Comparison of ENCODE assay signal across 16 cellular contexts in genomic region chr17:75536401-75536800, GRCh38. TPM values are rescaled to one million over a fixed set of nuclear protein-coding genes. Genes with fewer than 3 reads are reported as not detected.
DNase-seq lines count a peak whose midpoint lies in the region; ATAC-seq and TF ChIP-seq lines count a peak whose summit lies in the region.
"Had no signal": no experiment of that assay in that cellular context is flagged by ENCODE, and none has a peak within 500 bp of the region (broad histone marks: within the 10 kb centered on the region; RNA-seq: fewer than 3 reads in every experiment).

No MANE protein-coding gene starts in this region.

- no peak overlapping the region for H3K4me3 ChIP-seq in BLaER1
- H3K4me3 ChIP-seq in BLaER1 treated with 17β-estradiol and CSF1 and Interleukin-3, amounts not matched to agents 10 nM and 100 nM, result no peak overlapping the region
- H3K4me3 ChIP-seq in neural progenitor cell, result no peak overlapping the region
- H3K4me3 ChIP-seq: PC-9 had no signal

- H3K4me3 Mint-ChIP-seq in activated T-helper 17 cell treated with anti-CD3 and anti-CD28 coated beads, Interleukin-2, amount 50 U/mL, for 72 hours, result no peak overlapping the region
- H3K4me3 Mint-ChIP-seq in neural progenitor cell, result no peak overlapping the region

- peaks cover 39% of the 10 kb centered on the region for H3K36me3 ChIP-seq in BLaER1
- peaks cover 0 to 22% (median 4%) of the 10 kb centered on the region in 11 experiments; a peak in 9 of 22 replicates for H3K36me3 ChIP-seq in BLaER1 treated with 17β-estradiol and CSF1 and Interleukin-3, amounts not matched to agents 10 nM and 100 nM
- H3K36me3 ChIP-seq in neural progenitor cell, result no peaks in the 10 kb centered on the region
- H3K36me3 ChIP-seq: BE2C had no signal

- H3K27ac ChIP-seq in BLaER1 (no peak overlapping the region), neural progenitor cell (no peak overlapping the region)
- H3K27ac ChIP-seq in BLaER1 treated with 17β-estradiol and CSF1 and Interleukin-3, amounts not matched to agents 10 nM and 100 nM, result peak overlapping the region in 3 of 11 experiments; percentile 42 to 67 (median 63); a peak in 2 of 22 replicates
- H3K27ac ChIP-seq: HL-60, PC-9 had no signal

- CTCF ChIA-PET in GM10248 (lab: Yijun Ruan, JAX), result interaction anchor here (1.7 kb wide), 1 partner anchor 65 kb away, joined by 3 read pairs; no protein-coding TSS in a partner anchor

- H3K4me1 ChIP-seq in BLaER1 (peaks cover 32% of the 10 kb centered on the region), neural progenitor cell (peaks cover 23% of the 10 kb centered on the region)
- peaks cover 26 to 44% (median 34%) of the 10 kb centered on the region in 10 experiments for H3K4me1 ChIP-seq in BLaER1 treated with 17β-estradiol and CSF1 and Interleukin-3, amounts not matched to agents 10 nM and 100 nM

- POLR2A ChIA-PET in GM10248 (lab: Yijun Ruan, JAX), result no interaction called here

- H3K36me3 Mint-ChIP-seq in activated T-helper 17 cell treated with anti-CD3 and anti-CD28 coated beads, Interleukin-2, amount 50 U/mL, for 72 hours (ENCODE audit: low read depth), result no peaks in the 10 kb centered on the region
- H3K36me3 Mint-ChIP-seq in neural progenitor cell, result no peaks in the 10 kb centered on the region

- H4K20me1 ChIP-seq in BLaER1, result peaks cover 36% of the 10 kb centered on the region
- H4K20me1 ChIP-seq in BLaER1 treated with 17β-estradiol and CSF1 and Interleukin-3, amounts not matched to agents 10 nM and 100 nM, result peaks cover 0 to 25% (median 4%) of the 10 kb centered on the region in 11 experiments; a peak in 8 of 22 replicates
- H4K20me1 ChIP-seq in neural progenitor cell (ENCODE audit: low read depth), result peaks cover 26% of the 10 kb centered on the region

- H3K9ac ChIP-seq in BLaER1, result no peak overlapping the region
- H3K9ac ChIP-seq in BLaER1 treated with 17β-estradiol and CSF1 and Interleukin-3, amounts not matched to agents 10 nM and 100 nM, result peak overlapping the region in 2 of 11 experiments; percentile 16 to 55; a peak in 1 of 22 replicates
- no peak overlapping the region for H3K9ac ChIP-seq in neural progenitor cell

- H3K27me3 ChIP-seq in BLaER1 (no peaks in the 10 kb centered on the region), neural progenitor cell (no peaks in the 10 kb centered on the region)
- no peaks in the 10 kb centered on the region for H3K27me3 ChIP-seq in BLaER1 treated with 17β-estradiol and CSF1 and Interleukin-3, amounts not matched to agents 10 nM and 100 nM
- H3K27me3 ChIP-seq: BE2C had no signal

- H3K9me3 ChIP-seq in BLaER1 (no peaks in the 10 kb centered on the region), neural progenitor cell (ENCODE audit: low read depth) (no peaks in the 10 kb centered on the region)
- no peaks in the 10 kb centered on the region for H3K9me3 ChIP-seq in BLaER1 treated with 17β-estradiol and CSF1 and Interleukin-3, amounts not matched to agents 10 nM and 100 nM (replicated peaks in 1 of 11)
- H3K9me3 ChIP-seq: BE2C had no signal

- H3K27ac Mint-ChIP-seq in activated T-helper 17 cell treated with anti-CD3 and anti-CD28 coated beads, Interleukin-2, amount 50 U/mL, for 72 hours, result peak overlapping the region; percentile 36
- peak overlapping the region; percentile 83 for H3K27ac Mint-ChIP-seq in neural progenitor cell

- peaks cover 9% of the 10 kb centered on the region for H3K4me1 Mint-ChIP-seq in activated T-helper 17 cell treated with anti-CD3 and anti-CD28 coated beads, Interleukin-2, amount 50 U/mL, for 72 hours
- H3K4me1 Mint-ChIP-seq in neural progenitor cell, result peaks cover 22% of the 10 kb centered on the region

- H3K4me2 ChIP-seq in BLaER1, result peak overlapping the region; percentile 68; the same call in 1 of the 2 replicates
- peak overlapping the region in 6 of 11 experiments; percentile 69 to 87 (median 82); a peak in 7 of 22 replicates for H3K4me2 ChIP-seq in BLaER1 treated with 17β-estradiol and CSF1 and Interleukin-3, amounts not matched to agents 10 nM and 100 nM
- no peak overlapping the region for H3K4me2 ChIP-seq in neural progenitor cell
- H3K4me2 ChIP-seq: PC-9 had no signal

- TF ChIP-seq CTCF in neural progenitor cell (IDR thresholded peaks at IDR 0.05) (no peak), GM10248 (IDR thresholded peaks at IDR 0.05; ENCODE audit: control extremely low read depth, extremely low read depth, low read depth, missing control alignments) (no peak)

- H3K9me3 Mint-ChIP-seq in activated T-helper 17 cell treated with anti-CD3 and anti-CD28 coated beads, Interleukin-2, amount 50 U/mL, for 72 hours, result no peaks in the 10 kb centered on the region
- H3K9me3 Mint-ChIP-seq in neural progenitor cell, result no peaks in the 10 kb centered on the region

- no peaks in the 10 kb centered on the region for H3K27me3 Mint-ChIP-seq in activated T-helper 17 cell treated with anti-CD3 and anti-CD28 coated beads, Interleukin-2, amount 50 U/mL, for 72 hours
- H3K27me3 Mint-ChIP-seq in neural progenitor cell (ENCODE audit: insufficient read depth, low read depth), result peaks cover 6% of the 10 kb centered on the region

- H3F3A ChIP-seq in neural progenitor cell (ENCODE audit: low read depth), result no peaks in the 10 kb centered on the region

- DNase-seq in neural progenitor cell (ENCODE audit: low spot score) (no peak), DMS114 treated with DMSO at 0.1 percent for 48 hours (lab: John Stamatoyannopoulos, UW; ENCODE audit: unreplicated experiment) (no peak), GM10248 (ENCODE audit: extremely low spot score) (no peak)
- DNase-seq: BE2C, COR-L47, KBM-7, NCI-H146, NCI-H2107, NCI-H226, NCI-H69, PC-9 had no signal

- no peak overlapping the region for H2AFZ ChIP-seq in neural progenitor cell (replicated peaks)
- H2AFZ ChIP-seq: PC-9 had no signal

- H3K79me2 ChIP-seq in neural progenitor cell (ENCODE audit: low read depth), result peaks cover 22% of the 10 kb centered on the region

- no peak for ATAC-seq in activated T-helper 17 cell treated with anti-CD3 and anti-CD28 coated beads, Interleukin-2, amount 50 U/mL, for 72 hours (replicated peaks)
- ATAC-seq in HG03457 (IDR thresholded peaks at IDR 0.05; ENCODE audit: unreplicated experiment), result no peak

RNA-seq across cellular contexts. Expression of gene LLGL2, which starts 10.9 kb away (rescaled TPM):
- total RNA-seq in activated T-helper 17 cell treated with anti-CD3 and anti-CD28 coated beads, Interleukin-2, amount 50 U/mL, for 72 hours, result 10 to 100 TPM; 16.7 to 24.1 TPM
- total RNA-seq in neural progenitor cell (ENCODE audit: low replicate concordance), result 16.6 and 60.2 TPM in 2 replicates

RNA-seq across cellular contexts. Expression of gene TSEN54, which starts 20.1 kb away (rescaled TPM):
- 10 to 100 TPM; 25.3 to 46.4 TPM for total RNA-seq in activated T-helper 17 cell treated with anti-CD3 and anti-CD28 coated beads, Interleukin-2, amount 50 U/mL, for 72 hours
- 20.5 and 47.8 TPM in 2 replicates for total RNA-seq in neural progenitor cell (ENCODE audit: low replicate concordance)

RNA-seq across cellular contexts. Expression of gene CASKIN2, which starts 21.1 kb away (rescaled TPM):
- total RNA-seq in activated T-helper 17 cell treated with anti-CD3 and anti-CD28 coated beads, Interleukin-2, amount 50 U/mL, for 72 hours, result 1 to 10 TPM; 2.9 to 5.4 TPM
- 5.7 and 12.6 TPM in 2 replicates for total RNA-seq in neural progenitor cell (ENCODE audit: low replicate concordance)

RNA-seq across cellular contexts. Expression of gene MYO15B, which starts 51.2 kb away (rescaled TPM):
- 10 to 100 TPM; 10.2 to 44.5 TPM for total RNA-seq in activated T-helper 17 cell treated with anti-CD3 and anti-CD28 coated beads, Interleukin-2, amount 50 U/mL, for 72 hours
- 10.2 and 17.1 TPM in 2 replicates for total RNA-seq in neural progenitor cell (ENCODE audit: low replicate concordance)
